Comparison of ENCODE assay signal across 8 cellular contexts in the genomic region with DNA sequence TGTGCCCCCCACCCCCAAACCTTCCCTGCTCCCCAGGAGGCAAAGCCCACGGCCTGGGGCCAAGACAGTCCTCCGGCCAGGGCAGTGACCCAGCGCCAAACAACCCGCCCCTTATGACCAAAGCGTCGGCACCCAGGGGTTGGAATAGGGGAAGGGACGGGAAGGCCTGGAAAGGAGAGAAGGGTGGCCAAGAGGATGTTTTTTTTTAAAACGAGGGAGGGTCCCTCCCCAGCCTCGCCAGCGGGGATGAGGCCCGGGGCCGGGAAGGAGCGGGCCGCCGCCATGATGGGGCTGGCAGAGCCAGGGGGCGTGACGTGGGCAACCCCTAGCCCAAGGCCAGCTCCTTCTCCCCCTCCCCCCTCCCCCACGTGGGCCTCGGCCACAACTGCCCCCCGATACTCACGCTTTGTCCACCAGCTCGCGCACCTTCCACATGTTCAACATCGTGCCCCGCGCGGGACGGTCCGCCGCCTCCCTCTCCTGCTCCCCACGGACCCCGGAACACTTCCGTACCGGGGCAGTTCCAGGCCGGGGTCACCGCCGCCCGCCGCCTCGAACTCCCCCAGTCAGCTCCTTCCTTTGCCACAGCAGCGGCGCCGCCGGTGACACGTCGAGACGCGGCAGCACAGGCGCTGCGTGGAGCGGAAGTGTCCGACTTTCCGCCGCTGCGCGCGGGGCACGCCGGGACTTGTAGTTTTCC. TPM values are rescaled to one million over a fixed set of nuclear protein-coding genes. Genes with fewer than 3 reads are reported as not detected.
DNase-seq lines count a peak whose midpoint lies in the region; ATAC-seq and TF ChIP-seq lines count a peak whose summit lies in the region.

A gene (minus strand): TSS at position 619 of the 700 bp plus-strand sequence. CDS start 175 bp downstream, at position 444.

- H3K27ac Mint-ChIP-seq in HFFc6 = peak within 1 kb of the TSS; percentile 92
- H3K27ac Mint-ChIP-seq in activated naive CD8-positive, alpha-beta T cell treated with anti-CD3 and anti-CD28 coated beads, Interleukin-2, amount 10 ng/mL, durations not matched to agents 7 days and 5 days = peak within 1 kb of the TSS; percentile 99
- H3K27ac Mint-ChIP-seq in glutamatergic neuron (ENCODE audit: unreplicated experiment) = peak within 1 kb of the TSS; percentile 50
- H3K27ac Mint-ChIP-seq in osteocyte (ENCODE audit: unreplicated experiment) = peak within 1 kb of the TSS; percentile 95

- H3K27ac ChIP-seq in SU-DHL-6 (ENCODE audit: low read depth, low read length) (peak within 1 kb of the TSS; percentile 49), thoracic aorta (peak within 1 kb of the TSS; percentile 73 to 80)

- peak within 1 kb of the TSS; percentile 92 for H3K9ac ChIP-seq in SU-DHL-6 (ENCODE audit: low read length)

- ATAC-seq in activated naive CD8-positive, alpha-beta T cell treated with anti-CD3 and anti-CD28 coated beads, Interleukin-2, amount 10 ng/mL, durations not matched to agents 7 days and 5 days (ENCODE audit: low read depth) = peak; percentile 92
- ATAC-seq in thoracic aorta (ENCODE audit: insufficient number of reproducible peaks, low FRiP score, low read depth) = peak; percentile 88

- H3K27me3 Mint-ChIP-seq in HFFc6 (ENCODE audit: insufficient read depth) (no peaks in the 10 kb centered on the region; the same call in 1 of the 2 replicates), glutamatergic neuron (ENCODE audit: unreplicated experiment) (peaks cover 2% of the 10 kb centered on the region), osteocyte (ENCODE audit: unreplicated experiment) (no peaks in the 10 kb centered on the region)
- no peaks in the 10 kb centered on the region for H3K27me3 Mint-ChIP-seq in activated naive CD8-positive, alpha-beta T cell treated with anti-CD3 and anti-CD28 coated beads, Interleukin-2, amount 10 ng/mL, durations not matched to agents 7 days and 5 days

- H3F3A ChIP-seq in SU-DHL-6 (ENCODE audit: insufficient read depth) = no peaks in the 10 kb centered on the region

- H3K4me3 Mint-ChIP-seq in HFFc6 = peak within 1 kb of the TSS; percentile 94
- H3K4me3 Mint-ChIP-seq in activated naive CD8-positive, alpha-beta T cell treated with anti-CD3 and anti-CD28 coated beads, Interleukin-2, amount 10 ng/mL, durations not matched to agents 7 days and 5 days = peak within 1 kb of the TSS; percentile 99
- peak within 1 kb of the TSS; percentile 91 for H3K4me3 Mint-ChIP-seq in glutamatergic neuron (ENCODE audit: unreplicated experiment)
- H3K4me3 Mint-ChIP-seq in osteocyte (ENCODE audit: unreplicated experiment) = peak within 1 kb of the TSS; percentile 98

- POLR2A ChIA-PET in activated naive CD8-positive, alpha-beta T cell treated with anti-CD3 and anti-CD28 coated beads, Interleukin-2, amount 10 ng/mL, durations not matched to agents 7 days and 5 days (lab: Charles Lee) = interaction anchor here (0.6 to 1.4 kb wide), 6 partner anchors 9 to 743 kb away, joined by 3 to 11 read pairs (median 4); no protein-coding TSS in a partner anchor

- H3K9me3 ChIP-seq in SU-DHL-6 (ENCODE audit: insufficient read depth, low read length) (no peaks in the 10 kb centered on the region), thoracic aorta (no peaks in the 10 kb centered on the region)

- peaks cover 47% of the 10 kb centered on the region for H3K4me1 Mint-ChIP-seq in HFFc6 (ENCODE audit: low read depth)
- peaks cover 55% of the 10 kb centered on the region for H3K4me1 Mint-ChIP-seq in activated naive CD8-positive, alpha-beta T cell treated with anti-CD3 and anti-CD28 coated beads, Interleukin-2, amount 10 ng/mL, durations not matched to agents 7 days and 5 days
- peaks cover 6% of the 10 kb centered on the region for H3K4me1 Mint-ChIP-seq in glutamatergic neuron (ENCODE audit: low read depth, unreplicated experiment)
- peaks cover 40% of the 10 kb centered on the region for H3K4me1 Mint-ChIP-seq in osteocyte (ENCODE audit: unreplicated experiment)

- TF ChIP-seq CTCF in HFFc6 (IDR thresholded peaks at IDR 0.05) = peak; percentile 14; the same call in 1 of the 2 replicates
- TF ChIP-seq CTCF in SU-DHL-6 (IDR thresholded peaks at IDR 0.05; ENCODE audit: insufficient read depth, low read length, poor library complexity, severe bottlenecking) = no peak
- TF ChIP-seq CTCF in glutamatergic neuron (IDR thresholded peaks at IDR 0.05; ENCODE audit: partially characterized antibody, unreplicated experiment) = no peak
- no peak for TF ChIP-seq CTCF in osteocyte (IDR thresholded peaks at IDR 0.05)
- no peak for TF ChIP-seq CTCF in thoracic aorta (IDR thresholded peaks at IDR 0.05)

- DNase-seq in GM04503 (ENCODE audit: low read depth) (peak; percentile 34), HFFc6 (peak; percentile 77), NCI-H1092 treated with DMSO at 0.1 percent for 48 hours (lab: John Stamatoyannopoulos, UW) (peak; percentile 43), glutamatergic neuron (peak; percentile 95), osteocyte (ENCODE audit: extremely low spot score, unreplicated experiment) (peak; percentile 95), thoracic aorta (ENCODE audit: low spot score) (peak; percentile 68)
- peak; percentile 92 for DNase-seq in activated naive CD8-positive, alpha-beta T cell treated with anti-CD3 and anti-CD28 coated beads, Interleukin-2, amount 10 ng/mL, durations not matched to agents 7 days and 5 days

- H3K27me3 ChIP-seq in SU-DHL-6 (ENCODE audit: low read length) (no peaks in the 10 kb centered on the region), thoracic aorta (replicated peaks; ENCODE audit: insufficient read depth) (no peaks in the 10 kb centered on the region)

- peak within 1 kb of the TSS; percentile 81 for H2AFZ ChIP-seq in SU-DHL-6 (ENCODE audit: low read depth, low read length, severe bottlenecking)

- H3K9me3 Mint-ChIP-seq in HFFc6 = no peaks in the 10 kb centered on the region
- H3K9me3 Mint-ChIP-seq in activated naive CD8-positive, alpha-beta T cell treated with anti-CD3 and anti-CD28 coated beads, Interleukin-2, amount 10 ng/mL, durations not matched to agents 7 days and 5 days = no peaks in the 10 kb centered on the region
- peaks cover 6% of the 10 kb centered on the region for H3K9me3 Mint-ChIP-seq in glutamatergic neuron (ENCODE audit: unreplicated experiment)
- no peaks in the 10 kb centered on the region for H3K9me3 Mint-ChIP-seq in osteocyte (ENCODE audit: unreplicated experiment)

- H3K36me3 Mint-ChIP-seq in HFFc6 (ENCODE audit: low read depth) (peaks cover 5% of the 10 kb centered on the region; the same call in 1 of the 2 replicates), glutamatergic neuron (ENCODE audit: unreplicated experiment) (no peaks in the 10 kb centered on the region), osteocyte (ENCODE audit: unreplicated experiment) (no peaks in the 10 kb centered on the region)
- H3K36me3 Mint-ChIP-seq in activated naive CD8-positive, alpha-beta T cell treated with anti-CD3 and anti-CD28 coated beads, Interleukin-2, amount 10 ng/mL, durations not matched to agents 7 days and 5 days = peaks cover 8% of the 10 kb centered on the region

- H4K20me1 ChIP-seq in SU-DHL-6 (ENCODE audit: low read depth, low read length) = no peaks in the 10 kb centered on the region

- H3K4me2 ChIP-seq in SU-DHL-6 (ENCODE audit: low read depth, low read length, poor library complexity, severe bottlenecking) = peak within 1 kb of the TSS; percentile 87

- H3K4me3 ChIP-seq in SU-DHL-6 (ENCODE audit: insufficient read depth, low read length, poor library complexity, severe bottlenecking) = peak within 1 kb of the TSS; percentile 91
- peak within 1 kb of the TSS; percentile 99 for H3K4me3 ChIP-seq in thoracic aorta

- H3K36me3 ChIP-seq in SU-DHL-6 (ENCODE audit: low read length) (no peaks in the 10 kb centered on the region), thoracic aorta (no peaks in the 10 kb centered on the region)

- H3K79me2 ChIP-seq in SU-DHL-6 (ENCODE audit: insufficient read depth, low read length) = peaks cover 53% of the 10 kb centered on the region

- H3K9me2 ChIP-seq in SU-DHL-6 (replicated peaks; ENCODE audit: insufficient read depth, low read length) = no peaks in the 10 kb centered on the region

- H3K4me1 ChIP-seq in thoracic aorta (ENCODE audit: control insufficient read depth in 1 of 2, low read depth in 2 of 2) = peaks cover 21 to 29% of the 10 kb centered on the region in 2 donors

RNA-seq across cellular contexts. Expression of the gene that starts here (rescaled TPM):
- total RNA-seq in HFFc6 (2021; fragmentation: NEBNext Ultra II Directional; extraction: Animal tissue kit (Norgen Biotek cat#: 25700)) = 10 to 100 TPM; 80.7 to 90.3 (median 85.5) TPM
- total RNA-seq in activated naive CD8-positive, alpha-beta T cell treated with anti-CD3 and anti-CD28 coated beads, Interleukin-2, amount 10 ng/mL, durations not matched to agents 7 days and 5 days = 10 to 100 TPM; 69.7 to 70.1 TPM
- 38.0 TPM for total RNA-seq in glutamatergic neuron (ENCODE audit: unreplicated experiment)
- total RNA-seq in osteocyte = 62.2 and 62.3 TPM in 2 replicates
- 10 to 100 TPM; 66.3 to 84.0 TPM for total RNA-seq in thoracic aorta

Comparison
In these comparisons a context has a peak if more than half of its experiments do, and no peak if none do; other contexts are left out.
1. Peak in every context shown above with its lines: DNase-seq, ATAC-seq, H3K4me3 ChIP-seq and H3K27ac ChIP-seq.
2. DNase-seq: peak in every context shown above with its lines; median percentile 95 in glutamatergic neuron; 95 in osteocyte; 92 in activated naive CD8-positive, alpha-beta T cell treated with anti-CD3 and anti-CD28 coated beads, Interleukin-2, amount 10 ng/mL, durations not matched to agents 7 days and 5 days; 77 in HFFc6; 68 in thoracic aorta; 43 in NCI-H1092 treated with DMSO at 0.1 percent for 48 hours; 34 in GM04503.